ENCODE assay signal across 19 cellular contexts in the genomic region with DNA sequence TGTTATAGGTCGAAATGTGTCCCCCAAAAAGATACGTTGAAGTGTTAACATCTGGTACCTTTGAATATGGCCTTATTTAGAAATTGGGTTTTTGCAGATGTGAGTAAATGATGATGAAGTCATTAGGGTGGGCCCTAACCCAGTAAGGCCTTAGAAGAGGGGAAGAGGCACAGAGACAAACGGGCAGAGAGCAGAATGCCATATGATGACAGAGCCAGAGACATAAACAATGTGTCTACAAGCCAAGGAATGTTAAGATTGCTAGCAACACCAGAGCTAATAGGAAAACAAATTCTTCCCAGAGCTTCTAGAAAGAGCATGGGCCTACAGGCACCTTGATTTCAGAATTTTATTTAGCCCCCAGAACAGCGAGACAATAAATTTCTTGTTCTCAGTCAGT.
"Had no signal": no experiment of that assay in that cellular context is flagged by ENCODE, and none has a peak within 500 bp of the region (broad histone marks: within the 10 kb centered on the region; RNA-seq: fewer than 3 reads in every experiment).

No MANE protein-coding gene starts in this region.

- H3K4me2 ChIP-seq: hepatocyte, neural progenitor cell had no signal

- H3K36me3 Mint-ChIP-seq: activated naive CD8-positive, alpha-beta T cell treated with anti-CD3 and anti-CD28 coated beads for 36 hours; mesothelial cell of epicardium; T-cell had no signal

- H2AFZ ChIP-seq: hepatocyte, neural progenitor cell, parathyroid adenoma had no signal

- FAIRE-seq: urothelium cell line had no signal

- H3K4me3 ChIP-seq: ascending aorta, cardiac muscle cell, gastrocnemius medialis, hepatocyte, neural progenitor cell, thyroid gland had no signal

- H3K27me3 ChIP-seq: ascending aorta, cardiac muscle cell, gastrocnemius medialis, hepatocyte, neural progenitor cell, thyroid gland had no signal

- H3K9ac ChIP-seq: neural progenitor cell, parathyroid adenoma had no signal

- H3K27ac ChIP-seq: ascending aorta, cardiac muscle cell, gastrocnemius medialis, hepatocyte, neural progenitor cell, parathyroid adenoma, thyroid gland, WERI-Rb-1 had no signal

- DNase-seq: activated CD4-positive, alpha-beta memory T cell treated with anti-CD3 and anti-CD28 coated beads, Interleukin-2, amount 10 ng/mL, durations not matched to agents 7 days and 5 days; activated CD4-positive, alpha-beta T cell treated with anti-CD3 and anti-CD28 coated beads for 36 hours; activated gamma-delta T cell treated with Interleukin-2 at 50 U/mL for 16 hours; activated naive CD8-positive, alpha-beta T cell treated with anti-CD3 and anti-CD28 coated beads for 36 hours; activated T-cell treated with anti-CD3 and anti-CD28 coated beads, Interleukin-2, amount 50 U/mL, for 48 hours; cortex of kidney; effector memory CD8-positive, alpha-beta T cell; gastrocnemius medialis; T-cell; T1000; thyroid gland; WERI-Rb-1 had no signal

- H3K79me2 ChIP-seq: hepatocyte, parathyroid adenoma had no signal

- H3K9me3 Mint-ChIP-seq: activated CD4-positive, alpha-beta memory T cell treated with anti-CD3 and anti-CD28 coated beads, Interleukin-2, amount 10 ng/mL, durations not matched to agents 7 days and 5 days; activated naive CD8-positive, alpha-beta T cell treated with anti-CD3 and anti-CD28 coated beads for 36 hours; effector memory CD8-positive, alpha-beta T cell; mesothelial cell of epicardium; neural progenitor cell; T-cell had no signal

- H3K27me3 Mint-ChIP-seq: activated CD4-positive, alpha-beta memory T cell treated with anti-CD3 and anti-CD28 coated beads, Interleukin-2, amount 10 ng/mL, durations not matched to agents 7 days and 5 days; activated CD4-positive, alpha-beta T cell treated with anti-CD3 and anti-CD28 coated beads for 36 hours; activated naive CD8-positive, alpha-beta T cell treated with anti-CD3 and anti-CD28 coated beads for 36 hours had no signal

- H3K4me1 ChIP-seq: ascending aorta, gastrocnemius medialis, neural progenitor cell, parathyroid adenoma, thyroid gland had no signal

- H3K4me1 Mint-ChIP-seq: activated CD4-positive, alpha-beta memory T cell treated with anti-CD3 and anti-CD28 coated beads, Interleukin-2, amount 10 ng/mL, durations not matched to agents 7 days and 5 days; activated CD4-positive, alpha-beta T cell treated with anti-CD3 and anti-CD28 coated beads for 36 hours; activated naive CD8-positive, alpha-beta T cell treated with anti-CD3 and anti-CD28 coated beads for 36 hours; mesothelial cell of epicardium; T-cell had no signal

- ATAC-seq: activated CD4-positive, alpha-beta T cell treated with anti-CD3 and anti-CD28 coated beads for 36 hours; effector memory CD8-positive, alpha-beta T cell; gastrocnemius medialis; T-cell had no signal

- H3K27ac Mint-ChIP-seq: activated CD4-positive, alpha-beta memory T cell treated with anti-CD3 and anti-CD28 coated beads, Interleukin-2, amount 10 ng/mL, durations not matched to agents 7 days and 5 days; activated CD4-positive, alpha-beta T cell treated with anti-CD3 and anti-CD28 coated beads for 36 hours; activated naive CD8-positive, alpha-beta T cell treated with anti-CD3 and anti-CD28 coated beads for 36 hours; effector memory CD8-positive, alpha-beta T cell; mesothelial cell of epicardium; neural progenitor cell; T-cell had no signal

- H3K36me3 ChIP-seq: ascending aorta, cardiac muscle cell, gastrocnemius medialis, neural progenitor cell, thyroid gland, WERI-Rb-1 had no signal

- H3K4me3 Mint-ChIP-seq: activated CD4-positive, alpha-beta memory T cell treated with anti-CD3 and anti-CD28 coated beads, Interleukin-2, amount 10 ng/mL, durations not matched to agents 7 days and 5 days; activated CD4-positive, alpha-beta T cell treated with anti-CD3 and anti-CD28 coated beads for 36 hours; activated naive CD8-positive, alpha-beta T cell treated with anti-CD3 and anti-CD28 coated beads for 36 hours; effector memory CD8-positive, alpha-beta T cell; mesothelial cell of epicardium; neural progenitor cell; T-cell had no signal

- H3K9me3 ChIP-seq: ascending aorta, gastrocnemius medialis, thyroid gland had no signal
